ENCODE assay signal across 8 cellular contexts in the genomic region with DNA sequence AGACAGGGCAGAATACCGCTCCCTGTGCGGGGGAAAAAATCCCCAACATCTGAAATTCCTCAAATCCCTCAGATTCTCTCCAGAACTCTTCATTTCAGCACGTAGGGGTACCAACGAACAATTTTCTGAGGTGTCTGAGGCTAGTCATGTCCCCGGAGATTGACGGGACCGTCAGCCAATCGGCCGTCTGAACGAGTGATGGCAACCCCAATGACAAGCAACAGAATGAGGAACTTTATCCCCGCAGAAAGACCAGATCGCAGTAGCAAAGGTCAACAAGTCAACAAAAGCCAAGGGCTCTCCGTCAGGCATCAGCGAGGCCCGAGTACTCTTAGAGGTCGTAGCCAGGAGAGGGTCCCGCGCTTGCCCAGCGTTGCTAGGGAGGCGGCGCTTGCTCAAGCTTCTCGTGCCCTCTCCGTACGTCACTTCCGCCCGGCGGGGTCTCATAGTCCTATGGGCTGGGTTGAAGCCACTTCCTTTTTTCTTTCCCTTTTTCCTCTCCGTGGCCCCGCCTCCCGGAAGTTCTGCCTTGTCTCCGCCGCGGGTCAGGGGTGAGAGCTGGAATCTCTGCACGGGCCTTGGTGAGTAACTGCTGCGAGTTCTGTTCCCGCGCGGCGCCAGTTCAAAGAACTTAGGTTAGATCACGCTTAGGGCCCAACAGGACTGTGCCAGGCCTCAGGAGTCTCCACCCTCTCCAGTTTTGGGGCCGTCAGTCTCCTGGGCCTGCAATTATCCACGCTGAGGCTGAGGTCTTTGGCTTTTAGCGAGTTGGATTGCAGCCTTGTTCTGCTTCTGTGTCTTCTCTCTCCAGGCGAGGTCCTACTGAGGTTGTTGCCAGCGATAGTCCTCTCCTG. TPM values are rescaled to one million over a fixed set of nuclear protein-coding genes. Genes with fewer than 3 reads are reported as not detected.
DNase-seq lines count a peak whose midpoint lies in the region; ATAC-seq and TF ChIP-seq lines count a peak whose summit lies in the region.

A gene with protein sequence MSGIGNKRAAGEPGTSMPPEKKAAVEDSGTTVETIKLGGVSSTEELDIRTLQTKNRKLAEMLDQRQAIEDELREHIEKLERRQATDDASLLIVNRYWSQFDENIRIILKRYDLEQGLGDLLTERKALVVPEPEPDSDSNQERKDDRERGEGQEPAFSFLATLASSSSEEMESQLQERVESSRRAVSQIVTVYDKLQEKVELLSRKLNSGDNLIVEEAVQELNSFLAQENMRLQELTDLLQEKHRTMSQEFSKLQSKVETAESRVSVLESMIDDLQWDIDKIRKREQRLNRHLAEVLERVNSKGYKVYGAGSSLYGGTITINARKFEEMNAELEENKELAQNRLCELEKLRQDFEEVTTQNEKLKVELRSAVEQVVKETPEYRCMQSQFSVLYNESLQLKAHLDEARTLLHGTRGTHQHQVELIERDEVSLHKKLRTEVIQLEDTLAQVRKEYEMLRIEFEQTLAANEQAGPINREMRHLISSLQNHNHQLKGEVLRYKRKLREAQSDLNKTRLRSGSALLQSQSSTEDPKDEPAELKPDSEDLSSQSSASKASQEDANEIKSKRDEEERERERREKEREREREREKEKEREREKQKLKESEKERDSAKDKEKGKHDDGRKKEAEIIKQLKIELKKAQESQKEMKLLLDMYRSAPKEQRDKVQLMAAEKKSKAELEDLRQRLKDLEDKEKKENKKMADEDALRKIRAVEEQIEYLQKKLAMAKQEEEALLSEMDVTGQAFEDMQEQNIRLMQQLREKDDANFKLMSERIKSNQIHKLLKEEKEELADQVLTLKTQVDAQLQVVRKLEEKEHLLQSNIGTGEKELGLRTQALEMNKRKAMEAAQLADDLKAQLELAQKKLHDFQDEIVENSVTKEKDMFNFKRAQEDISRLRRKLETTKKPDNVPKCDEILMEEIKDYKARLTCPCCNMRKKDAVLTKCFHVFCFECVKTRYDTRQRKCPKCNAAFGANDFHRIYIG (plus strand): TSS at position 520 of the 854 bp plus-strand sequence. CDS start 1,571 bp downstream, outside the sequence.

- no peaks in the 10 kb centered on the region for H3K27me3 Mint-ChIP-seq in activated T-cell treated with anti-CD3 and anti-CD28 coated beads, Interleukin-2, amount 50 U/mL, for 4 hours (ENCODE audit: low read depth)

- peak within 1 kb of the TSS; percentile 79 to 99 for H3K4me3 ChIP-seq in Panc1 (ENCODE audit: low read depth in 2 of 2, low read length in 2 of 2)
- peak within 1 kb of the TSS; percentile 85 to 88 for H3K4me3 ChIP-seq in esophagus (ENCODE audit: low read depth in 1 of 2, low read length in 2 of 2)
- peak within 1 kb of the TSS; percentile 90 for H3K4me3 ChIP-seq in mucosa of stomach (ENCODE audit: low read length)

- H3K9me3 ChIP-seq in Panc1 (ENCODE audit: control insufficient read depth, insufficient read depth, low read depth, low read length) = no peaks in the 10 kb centered on the region
- H3K9me3 ChIP-seq in esophagus (ENCODE audit: control insufficient read depth in 2 of 2, insufficient read depth in 1 of 2, low read depth in 1 of 2, low read length in 1 of 2) = no peaks in the 10 kb centered on the region
- H3K9me3 ChIP-seq in mucosa of stomach (ENCODE audit: control insufficient read depth, low read length) = no peaks in the 10 kb centered on the region

- H3K4me1 Mint-ChIP-seq in activated T-cell treated with anti-CD3 and anti-CD28 coated beads, Interleukin-2, amount 50 U/mL, for 4 hours (ENCODE audit: low read depth) = peaks cover 25% of the 10 kb centered on the region

- BruUV-seq in Panc1 (replicated peaks; lab: Mats Ljungman, UMichigan) = no TSS peak

- CTCF ChIA-PET in Panc1 (lab: Charles Lee) = interaction anchor here (0.5 to 1.4 kb wide), 2 partner anchors 83 to 85 kb away, joined by 3 to 5 read pairs; no protein-coding TSS in a partner anchor

- intact Hi-C loops in Panc1 (cut with micrococcal nuclease; ENCODE audit: unreplicated experiment) = no loop called here

- POLR2A ChIA-PET in Panc1 (lab: Charles Lee) = interaction anchor here (0.6 kb wide), 2 partner anchors 33 to 1110 kb away, joined by 5 to 15 read pairs; no protein-coding TSS in a partner anchor

- no peak for TF ChIP-seq CTCF in Panc1 (IDR thresholded peaks at IDR 0.05)

- DNase-seq in DMS53 (lab: John Stamatoyannopoulos, UW) (peak; percentile 99), KG1 (lab: John Stamatoyannopoulos, UW) (peak; percentile 100), Panc1 (ENCODE audit: low read depth, low spot score) (peak; percentile 88)
- peak; percentile 99 for DNase-seq in activated T-cell treated with anti-CD3 and anti-CD28 coated beads, Interleukin-2, amount 50 U/mL, for 4 hours
- DNase-seq in stimulated activated CD8-positive, alpha-beta memory T cell treated with anti-CD3 and anti-CD28 coated beads, Interleukin-7, amount 100 ng/mL, for 1 hour (ENCODE audit: low read depth in 2 of 2) = peak; percentile 96 to 99

- WGBS in esophagus, 2 donors = 0% methylated on average over 45 of the region's 45 CpGs

- H3K27me3 ChIP-seq in Panc1 (ENCODE audit: control insufficient read depth, insufficient read depth, low read length) = no peaks in the 10 kb centered on the region
- no peaks in the 10 kb centered on the region for H3K27me3 ChIP-seq in esophagus (ENCODE audit: control insufficient read depth in 1 of 2, insufficient read depth in 2 of 2, low read length in 2 of 2)
- no peaks in the 10 kb centered on the region for H3K27me3 ChIP-seq in mucosa of stomach (ENCODE audit: control insufficient read depth, insufficient read depth, low read length)

- H3K4me3 Mint-ChIP-seq in activated T-cell treated with anti-CD3 and anti-CD28 coated beads, Interleukin-2, amount 50 U/mL, for 4 hours = peak within 1 kb of the TSS; percentile 89

- ATAC-seq in GM21723 (IDR thresholded peaks at IDR 0.05; ENCODE audit: unreplicated experiment) (peak; percentile 98), Panc1 (peak; percentile 99)
- peak; percentile 96 to 97 for ATAC-seq in activated T-cell treated with anti-CD3 and anti-CD28 coated beads, Interleukin-2, amount 50 U/mL, for 4 hours

- H3K9ac ChIP-seq in mucosa of stomach (ENCODE audit: low read length) = peak within 1 kb of the TSS; percentile 77

- peaks cover 6% of the 10 kb centered on the region for H3K36me3 Mint-ChIP-seq in activated T-cell treated with anti-CD3 and anti-CD28 coated beads, Interleukin-2, amount 50 U/mL, for 4 hours (ENCODE audit: insufficient read depth)

- H3K36me3 ChIP-seq in Panc1 (ENCODE audit: control insufficient read depth, insufficient read depth, low read length) (peaks cover 6% of the 10 kb centered on the region; the same call in 1 of the 2 replicates), esophagus (ENCODE audit: control insufficient read depth in 2 of 2, insufficient read depth in 2 of 2, low read length in 1 of 2) (peaks cover 0 to 3% of the 10 kb centered on the region in 2 donors), mucosa of stomach (ENCODE audit: control insufficient read depth, insufficient read depth, low read length) (peaks cover 8% of the 10 kb centered on the region)

- peak within 1 kb of the TSS; percentile 96 for H3K27ac ChIP-seq in Panc1 (ENCODE audit: low read length)
- peak within 1 kb of the TSS; percentile 96 for H3K27ac ChIP-seq in esophagus (ENCODE audit: low read depth in 2 of 2, low read length in 1 of 2)

- in situ Hi-C loops in Panc1 (cut with HindIII; ENCODE audit: low pct_unique_long_range_greater_than_20kb, low sequenced_read_pairs) = no loop called here

- peaks cover 8% of the 10 kb centered on the region; the same call in 1 of the 2 replicates for H3K4me1 ChIP-seq in Panc1 (ENCODE audit: control insufficient read depth, insufficient read depth, low read length)
- no peaks in the 10 kb centered on the region for H3K4me1 ChIP-seq in esophagus (ENCODE audit: control insufficient read depth in 2 of 2, insufficient read depth in 2 of 2, low read length in 1 of 2)
- no peaks in the 10 kb centered on the region for H3K4me1 ChIP-seq in mucosa of stomach (ENCODE audit: control insufficient read depth, insufficient read depth, low read length)

- no peaks in the 10 kb centered on the region for H3K9me3 Mint-ChIP-seq in activated T-cell treated with anti-CD3 and anti-CD28 coated beads, Interleukin-2, amount 50 U/mL, for 4 hours

RNA-seq across cellular contexts. Expression of the gene that starts here (rescaled TPM):
- 37.5 TPM for total RNA-seq in Panc1 (2021; ENCODE audit: unreplicated experiment)
- 22.9 TPM for polyA plus RNA-seq in Panc1 (2012; ENCODE audit: insufficient read length)
- 10 to 100 TPM; 36.8 to 41.0 (median 37.1) TPM for total RNA-seq in activated T-cell treated with anti-CD3 and anti-CD28 coated beads, Interleukin-2, amount 50 U/mL, for 4 hours
- polyA plus RNA-seq in esophagus = 10 to 100 TPM; 12.0 to 12.7 TPM

Comparison
In these comparisons a context has a peak if more than half of its experiments do, and no peak if none do; other contexts are left out.
1. Peak in every context shown above with its lines: DNase-seq, ATAC-seq, H3K4me3 ChIP-seq and H3K27ac ChIP-seq.